1 cellular context compared by ENCODE assay signal in genomic region chr10:109969907-109970306, GRCh38.
TF ChIP-seq lines count a peak whose summit lies in the region.

No MANE protein-coding gene starts in this region.

TF ChIP-seq in H1, 55 proteins besides CTCF, POLR2A, EP300 and RAD21:
- TF ChIP-seq BACH1 (IDR thresholded peaks at IDR 0.05; ENCODE audit: low read length) (no peak), SP2 (IDR thresholded peaks at IDR 0.05; ENCODE audit: low read length) (no peak), CREB1 (IDR thresholded peaks at IDR 0.05) (no peak), PHF8 (conservative IDR thresholded peaks at IDR 0.05; ENCODE audit: low read depth, low read length) (no peak), ATF2 (IDR thresholded peaks at IDR 0.05; ENCODE audit: low read length) (no peak), TAF7 (optimal IDR thresholded peaks at IDR 0.05; ENCODE audit: borderline replicate concordance, low read depth, low read length) (no peak), POU5F1 (IDR thresholded peaks at IDR 0.05; ENCODE audit: low read depth, low read length) (no peak), TBP (IDR thresholded peaks at IDR 0.05; ENCODE audit: low read depth, low read length) (no peak), EZH2 (IDR thresholded peaks at IDR 0.05; ENCODE audit: low read depth, low read length, severe bottlenecking) (no peak), YY1 (IDR thresholded peaks at IDR 0.05; ENCODE audit: low read depth, low read length) (no peak), CEBPB (IDR thresholded peaks at IDR 0.05; ENCODE audit: low read depth, low read length) (no peak), MAX (IDR thresholded peaks at IDR 0.05) (no peak), MAFK (IDR thresholded peaks at IDR 0.05; ENCODE audit: low read depth, low read length) (no peak), CHD2 (IDR thresholded peaks at IDR 0.05; ENCODE audit: low read length) (no peak), E2F6 (IDR thresholded peaks at IDR 0.05) (no peak)
TF ChIP-seq in H1: peak in this region for 0.
